ENCODE assay signal across 11 cellular contexts in the genomic region with DNA sequence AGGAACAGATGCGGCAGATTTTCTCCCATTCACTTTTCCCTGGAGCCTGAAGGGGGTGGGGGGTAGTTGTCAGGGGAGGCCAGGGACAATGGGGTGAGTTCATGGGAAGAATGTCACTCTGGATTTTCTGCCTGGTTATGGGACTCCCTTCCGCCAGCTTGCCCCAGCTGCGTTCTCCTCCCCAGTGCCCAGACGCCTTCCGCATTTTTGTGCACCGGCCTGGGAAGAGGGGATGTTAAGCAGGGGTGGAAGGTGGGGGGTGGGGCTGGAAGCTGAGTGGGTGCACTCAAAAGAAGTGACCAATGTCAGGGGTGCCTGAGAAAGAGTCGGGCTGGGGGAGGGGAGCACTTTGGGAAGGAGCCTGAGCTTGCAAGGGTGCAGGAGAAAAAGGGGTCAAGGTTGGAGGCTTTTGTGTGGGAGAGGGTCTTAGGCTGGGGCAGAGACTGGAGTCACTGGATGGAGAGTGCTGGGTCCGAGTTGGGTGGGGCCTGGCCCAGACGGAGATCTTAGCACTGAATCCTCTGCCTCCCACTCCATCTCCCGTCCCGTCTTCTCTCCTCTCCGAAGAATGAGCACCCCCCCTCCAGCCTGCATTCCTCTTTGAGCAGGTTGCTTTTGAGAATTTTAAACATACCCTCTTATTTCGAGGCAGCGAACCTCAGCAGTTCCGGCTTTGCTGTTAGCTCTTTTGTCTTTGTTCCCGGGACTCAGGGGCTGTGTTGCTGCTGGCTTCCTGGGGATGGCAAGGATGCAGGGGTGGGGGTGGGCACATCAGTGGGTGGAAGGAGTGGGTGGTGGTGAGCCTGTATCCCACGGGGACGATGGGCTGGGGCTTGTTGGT. TPM values are rescaled to one million over a fixed set of nuclear protein-coding genes. Genes with fewer than 3 reads are reported as not detected.
DNase-seq lines count a peak whose midpoint lies in the region; ATAC-seq, FAIRE-seq and TF ChIP-seq lines count a peak whose summit lies in the region.
"Had no signal": no experiment of that assay in that cellular context is flagged by ENCODE, and none has a peak within 500 bp of the region (broad histone marks: within the 10 kb centered on the region; RNA-seq: fewer than 3 reads in every experiment).

No MANE protein-coding gene starts in this region.

- H3K4me3 ChIP-seq in AG04450 (ENCODE audit: low read depth, low read length): 0 out of 2 replicates have a peak overlapping the region, but pooled peaks have one; percentile 10
- H3K4me3 ChIP-seq in endodermal cell (ENCODE audit: low read length): peak overlapping the region; percentile 91

- no peaks in the 10 kb centered on the region for H3K9me3 Mint-ChIP-seq in endodermal cell
- H3K9me3 Mint-ChIP-seq in nephron progenitor cell: no peaks in the 10 kb centered on the region

- H3K4me1 Mint-ChIP-seq in endodermal cell (peaks cover 46% of the 10 kb centered on the region), nephron progenitor cell (peaks cover 68% of the 10 kb centered on the region)

- H3K27ac ChIP-seq in AG04450 (ENCODE audit: low read depth, low read length) (no peak overlapping the region), endodermal cell (ENCODE audit: low read depth, low read length) (peak overlapping the region; percentile 91)

- H3K4me3 Mint-ChIP-seq in endodermal cell: peak overlapping the region; percentile 89
- peak overlapping the region; percentile 98 for H3K4me3 Mint-ChIP-seq in nephron progenitor cell

- no peak for DNase-seq in AG04450 (ENCODE audit: low read depth, low spot score)
- DNase-seq in NCI-H82 treated with DMSO at 0.1 percent for 48 hours (lab: John Stamatoyannopoulos, UW; ENCODE audit: unreplicated experiment): peak; percentile 66
- DNase-seq in endodermal cell: peak; percentile 76
- DNase-seq in nephron progenitor cell: peak; percentile 50
- DNase-seq in sciatic nerve (ENCODE audit: low spot score): no peak
- no peak for DNase-seq in frontal cortex (ENCODE audit: low spot score in 2 of 2)
- DNase-seq in DMS153 treated with DMSO at 0.1 percent for 48 hours (lab: John Stamatoyannopoulos, UW; ENCODE audit: unreplicated experiment): no peak
- DNase-seq: CD4-positive, alpha-beta memory T cell; effector CD8-positive, alpha-beta T cell; stimulated activated naive CD4-positive, alpha-beta T cell had no signal

- no peak for ATAC-seq in activated CD4-positive, CD25-positive, alpha-beta regulatory T cell treated with anti-CD3 and anti-CD28 coated beads, Interleukin-2, amount 50 U/mL, for 24 hours
- no peak for ATAC-seq in sciatic nerve

- FAIRE-seq in frontal cortex (lab: Jason Lieb, UNC): no peak

- CTCF ChIA-PET in AG04450 (lab: Charles Lee): interaction anchor here (1.0 kb wide), 1 partner anchor 7 kb away, joined by 3 read pairs; no protein-coding TSS in a partner anchor

- TF ChIP-seq CTCF in AG04450 (IDR thresholded peaks at IDR 0.05; ENCODE audit: low read depth, low read length) (no peak), endodermal cell (conservative IDR thresholded peaks at IDR 0.05) (no peak), nephron progenitor cell (IDR thresholded peaks at IDR 0.05) (no peak)

- POLR2A ChIA-PET in AG04450 (lab: Yijun Ruan, JAX): interaction anchor here (0.6 kb wide), 1 partner anchor 15 kb away, joined by 5 read pairs; no protein-coding TSS in a partner anchor

- 0 to 11% methylated on average over 6 to 18 of the region's 18 CpGs for WGBS in endodermal cell (ENCODE audit: insufficient coverage in 1 of 2, insufficient read length in 1 of 2), 2 experiments

- H3K36me3 ChIP-seq in endodermal cell (ENCODE audit: control insufficient read depth, insufficient read depth, low read length): peaks cover 11% of the 10 kb centered on the region

- H3K36me3 Mint-ChIP-seq in endodermal cell (ENCODE audit: low read depth) (no peaks in the 10 kb centered on the region), nephron progenitor cell (ENCODE audit: low read depth) (peaks cover 25% of the 10 kb centered on the region)
- H3K36me3 Mint-ChIP-seq: CD4-positive, alpha-beta memory T cell had no signal

- intact Hi-C loops in sciatic nerve (cut with DNase I): no loop called here

- H3K27me3 Mint-ChIP-seq in endodermal cell (ENCODE audit: insufficient read depth) (peaks cover 49% of the 10 kb centered on the region), nephron progenitor cell (ENCODE audit: low read depth, poor library complexity) (peaks cover 18% of the 10 kb centered on the region)

- no peaks in the 10 kb centered on the region; the same call in 1 of the 2 replicates for H3K9me3 ChIP-seq in AG04450 (ENCODE audit: control insufficient read depth, insufficient read depth, low read length)
- no peaks in the 10 kb centered on the region for H3K9me3 ChIP-seq in endodermal cell (ENCODE audit: control insufficient read depth, low read length)

- H3K9ac ChIP-seq in endodermal cell (ENCODE audit: extremely low read depth, low read length, poor library complexity, severe bottlenecking): peak overlapping the region; percentile 57

- H3K27me3 ChIP-seq in AG04450 (ENCODE audit: control insufficient read depth, insufficient read depth, low read length): peaks cover 22% of the 10 kb centered on the region
- peaks cover 7% of the 10 kb centered on the region for H3K27me3 ChIP-seq in endodermal cell (ENCODE audit: control insufficient read depth, insufficient read depth, low read length, poor library complexity, severe bottlenecking)

- H3K4me1 ChIP-seq in endodermal cell (ENCODE audit: control insufficient read depth, insufficient read depth, low read length): peaks cover 12% of the 10 kb centered on the region

- H3K27ac Mint-ChIP-seq in endodermal cell: peak overlapping the region; percentile 71
- H3K27ac Mint-ChIP-seq in nephron progenitor cell: peak overlapping the region; percentile 87
- H3K27ac Mint-ChIP-seq: CD4-positive, alpha-beta memory T cell had no signal

RNA-seq across cellular contexts. Expression of a gene that starts 2.7 kb away (rescaled TPM):
- polyA plus RNA-seq in AG04450 (2011; rRNA removed): 25.2 and 41.7 TPM in 2 replicates
- polyA minus RNA-seq in AG04450 (2011; rRNA and poly(A)+ RNA removed): 4.3 and 8.8 TPM in 2 replicates
- 100 to 1,000 TPM in 1 of 2 donors, 10 to 100 TPM in 1; 80.8 to 313 TPM for total RNA-seq in endodermal cell
- polyA plus RNA-seq in endodermal cell (2013, experiment 1 of 2): 698 TPM
- polyA plus RNA-seq in endodermal cell (2013, experiment 2 of 2): 702 TPM
- 40.2 TPM for total RNA-seq in sciatic nerve
- total RNA-seq in frontal cortex: 253 TPM
- total RNA-seq: CD4-positive, alpha-beta memory T cell had no signal
- polyA plus RNA-seq: CD4-positive, alpha-beta memory T cell had no signal

RNA-seq across cellular contexts. Expression of a gene that starts 59.4 kb away (rescaled TPM):
- 3,867 and 4,154 TPM in 2 replicates for polyA plus RNA-seq in AG04450 (2011; rRNA removed)
- 2,998 and 3,399 TPM in 2 replicates for polyA minus RNA-seq in AG04450 (2011; rRNA and poly(A)+ RNA removed)
- total RNA-seq in endodermal cell: 1 to 10 TPM; 3.6 to 8.9 TPM
- polyA plus RNA-seq in endodermal cell (2013, experiment 1 of 2): 215 TPM
- polyA plus RNA-seq in endodermal cell (2013, experiment 2 of 2): 246 TPM
- total RNA-seq in sciatic nerve: 316 TPM
- total RNA-seq in frontal cortex: 26.1 TPM
- polyA plus RNA-seq: CD4-positive, alpha-beta memory T cell had no signal

Comparison
In these comparisons a context has a peak if more than half of its experiments do, and no peak if none do; other contexts are left out.
1. DNase-seq: peak in NCI-H82 treated with DMSO at 0.1 percent for 48 hours (single experiment), endodermal cell (single experiment) and nephron progenitor cell (single experiment); none in AG04450 (single experiment), sciatic nerve (single experiment), frontal cortex (0 of 2) and DMS153 treated with DMSO at 0.1 percent for 48 hours (single experiment).
2. RNA of a gene that starts 59.4 kb away (total RNA-seq): 316 TPM in sciatic nerve (single experiment); 26.1 TPM in frontal cortex (single experiment) and 3.6 to 8.9 TPM in endodermal cell; every median in the first group is over 10 times any median in the second.